In the genomic region with DNA sequence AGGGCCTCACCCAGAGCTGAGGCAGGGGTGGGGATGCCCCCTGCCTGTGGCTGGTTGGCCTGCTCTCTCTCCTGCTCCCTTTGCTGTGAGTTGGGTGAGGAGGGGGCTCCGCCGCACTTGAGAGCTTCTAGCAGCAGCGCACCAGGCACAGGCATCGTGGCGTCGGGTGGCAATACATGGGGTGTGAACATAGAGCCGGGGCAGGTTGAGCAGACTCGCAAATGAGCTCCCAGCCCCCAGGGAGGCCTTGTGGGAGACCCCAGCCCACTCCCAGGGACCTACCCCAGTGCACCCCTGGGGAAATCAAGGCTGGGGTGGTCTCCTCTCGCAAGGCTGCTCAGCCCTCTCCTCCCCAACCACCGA, we compare ENCODE assay signal across 1 cellular context.
TF ChIP-seq lines count a peak whose summit lies in the region.

No MANE protein-coding gene starts in this region.

TF ChIP-seq in H1, 55 proteins besides CTCF, POLR2A, EP300 and RAD21:
- TF ChIP-seq, protein P1, sequence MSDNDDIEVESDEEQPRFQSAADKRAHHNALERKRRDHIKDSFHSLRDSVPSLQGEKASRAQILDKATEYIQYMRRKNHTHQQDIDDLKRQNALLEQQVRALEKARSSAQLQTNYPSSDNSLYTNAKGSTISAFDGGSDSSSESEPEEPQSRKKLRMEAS (IDR thresholded peaks at IDR 0.05), result no peak
- no peak for TF ChIP-seq SP4 (IDR thresholded peaks at IDR 0.05; ENCODE audit: low read length)
- TF ChIP-seq BRCA1 (IDR thresholded peaks at IDR 0.05; ENCODE audit: low read depth, low read length), result no peak
- no peak for TF ChIP-seq SP1 (IDR thresholded peaks at IDR 0.05; ENCODE audit: low read depth, low read length)
- no peak for TF ChIP-seq PHF8 (conservative IDR thresholded peaks at IDR 0.05; ENCODE audit: low read depth, low read length)
- TF ChIP-seq FOSL1 (IDR thresholded peaks at IDR 0.05; ENCODE audit: insufficient read depth, low read depth, low read length), result no peak
- TF ChIP-seq, protein P2, sequence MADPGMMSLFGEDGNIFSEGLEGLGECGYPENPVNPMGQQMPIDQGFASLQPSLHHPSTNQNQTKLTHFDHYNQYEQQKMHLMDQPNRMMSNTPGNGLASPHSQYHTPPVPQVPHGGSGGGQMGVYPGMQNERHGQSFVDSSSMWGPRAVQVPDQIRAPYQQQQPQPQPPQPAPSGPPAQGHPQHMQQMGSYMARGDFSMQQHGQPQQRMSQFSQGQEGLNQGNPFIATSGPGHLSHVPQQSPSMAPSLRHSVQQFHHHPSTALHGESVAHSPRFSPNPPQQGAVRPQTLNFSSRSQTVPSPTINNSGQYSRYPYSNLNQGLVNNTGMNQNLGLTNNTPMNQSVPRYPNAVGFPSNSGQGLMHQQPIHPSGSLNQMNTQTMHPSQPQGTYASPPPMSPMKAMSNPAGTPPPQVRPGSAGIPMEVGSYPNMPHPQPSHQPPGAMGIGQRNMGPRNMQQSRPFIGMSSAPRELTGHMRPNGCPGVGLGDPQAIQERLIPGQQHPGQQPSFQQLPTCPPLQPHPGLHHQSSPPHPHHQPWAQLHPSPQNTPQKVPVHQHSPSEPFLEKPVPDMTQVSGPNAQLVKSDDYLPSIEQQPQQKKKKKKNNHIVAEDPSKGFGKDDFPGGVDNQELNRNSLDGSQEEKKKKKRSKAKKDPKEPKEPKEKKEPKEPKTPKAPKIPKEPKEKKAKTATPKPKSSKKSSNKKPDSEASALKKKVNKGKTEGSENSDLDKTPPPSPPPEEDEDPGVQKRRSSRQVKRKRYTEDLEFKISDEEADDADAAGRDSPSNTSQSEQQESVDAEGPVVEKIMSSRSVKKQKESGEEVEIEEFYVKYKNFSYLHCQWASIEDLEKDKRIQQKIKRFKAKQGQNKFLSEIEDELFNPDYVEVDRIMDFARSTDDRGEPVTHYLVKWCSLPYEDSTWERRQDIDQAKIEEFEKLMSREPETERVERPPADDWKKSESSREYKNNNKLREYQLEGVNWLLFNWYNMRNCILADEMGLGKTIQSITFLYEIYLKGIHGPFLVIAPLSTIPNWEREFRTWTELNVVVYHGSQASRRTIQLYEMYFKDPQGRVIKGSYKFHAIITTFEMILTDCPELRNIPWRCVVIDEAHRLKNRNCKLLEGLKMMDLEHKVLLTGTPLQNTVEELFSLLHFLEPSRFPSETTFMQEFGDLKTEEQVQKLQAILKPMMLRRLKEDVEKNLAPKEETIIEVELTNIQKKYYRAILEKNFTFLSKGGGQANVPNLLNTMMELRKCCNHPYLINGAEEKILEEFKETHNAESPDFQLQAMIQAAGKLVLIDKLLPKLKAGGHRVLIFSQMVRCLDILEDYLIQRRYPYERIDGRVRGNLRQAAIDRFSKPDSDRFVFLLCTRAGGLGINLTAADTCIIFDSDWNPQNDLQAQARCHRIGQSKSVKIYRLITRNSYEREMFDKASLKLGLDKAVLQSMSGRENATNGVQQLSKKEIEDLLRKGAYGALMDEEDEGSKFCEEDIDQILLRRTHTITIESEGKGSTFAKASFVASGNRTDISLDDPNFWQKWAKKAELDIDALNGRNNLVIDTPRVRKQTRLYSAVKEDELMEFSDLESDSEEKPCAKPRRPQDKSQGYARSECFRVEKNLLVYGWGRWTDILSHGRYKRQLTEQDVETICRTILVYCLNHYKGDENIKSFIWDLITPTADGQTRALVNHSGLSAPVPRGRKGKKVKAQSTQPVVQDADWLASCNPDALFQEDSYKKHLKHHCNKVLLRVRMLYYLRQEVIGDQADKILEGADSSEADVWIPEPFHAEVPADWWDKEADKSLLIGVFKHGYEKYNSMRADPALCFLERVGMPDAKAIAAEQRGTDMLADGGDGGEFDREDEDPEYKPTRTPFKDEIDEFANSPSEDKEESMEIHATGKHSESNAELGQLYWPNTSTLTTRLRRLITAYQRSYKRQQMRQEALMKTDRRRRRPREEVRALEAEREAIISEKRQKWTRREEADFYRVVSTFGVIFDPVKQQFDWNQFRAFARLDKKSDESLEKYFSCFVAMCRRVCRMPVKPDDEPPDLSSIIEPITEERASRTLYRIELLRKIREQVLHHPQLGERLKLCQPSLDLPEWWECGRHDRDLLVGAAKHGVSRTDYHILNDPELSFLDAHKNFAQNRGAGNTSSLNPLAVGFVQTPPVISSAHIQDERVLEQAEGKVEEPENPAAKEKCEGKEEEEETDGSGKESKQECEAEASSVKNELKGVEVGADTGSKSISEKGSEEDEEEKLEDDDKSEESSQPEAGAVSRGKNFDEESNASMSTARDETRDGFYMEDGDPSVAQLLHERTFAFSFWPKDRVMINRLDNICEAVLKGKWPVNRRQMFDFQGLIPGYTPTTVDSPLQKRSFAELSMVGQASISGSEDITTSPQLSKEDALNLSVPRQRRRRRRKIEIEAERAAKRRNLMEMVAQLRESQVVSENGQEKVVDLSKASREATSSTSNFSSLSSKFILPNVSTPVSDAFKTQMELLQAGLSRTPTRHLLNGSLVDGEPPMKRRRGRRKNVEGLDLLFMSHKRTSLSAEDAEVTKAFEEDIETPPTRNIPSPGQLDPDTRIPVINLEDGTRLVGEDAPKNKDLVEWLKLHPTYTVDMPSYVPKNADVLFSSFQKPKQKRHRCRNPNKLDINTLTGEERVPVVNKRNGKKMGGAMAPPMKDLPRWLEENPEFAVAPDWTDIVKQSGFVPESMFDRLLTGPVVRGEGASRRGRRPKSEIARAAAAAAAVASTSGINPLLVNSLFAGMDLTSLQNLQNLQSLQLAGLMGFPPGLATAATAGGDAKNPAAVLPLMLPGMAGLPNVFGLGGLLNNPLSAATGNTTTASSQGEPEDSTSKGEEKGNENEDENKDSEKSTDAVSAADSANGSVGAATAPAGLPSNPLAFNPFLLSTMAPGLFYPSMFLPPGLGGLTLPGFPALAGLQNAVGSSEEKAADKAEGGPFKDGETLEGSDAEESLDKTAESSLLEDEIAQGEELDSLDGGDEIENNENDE (IDR thresholded peaks at IDR 0.05; ENCODE audit: insufficient replicate concordance, low read length), result no peak
- TF ChIP-seq, protein P3, sequence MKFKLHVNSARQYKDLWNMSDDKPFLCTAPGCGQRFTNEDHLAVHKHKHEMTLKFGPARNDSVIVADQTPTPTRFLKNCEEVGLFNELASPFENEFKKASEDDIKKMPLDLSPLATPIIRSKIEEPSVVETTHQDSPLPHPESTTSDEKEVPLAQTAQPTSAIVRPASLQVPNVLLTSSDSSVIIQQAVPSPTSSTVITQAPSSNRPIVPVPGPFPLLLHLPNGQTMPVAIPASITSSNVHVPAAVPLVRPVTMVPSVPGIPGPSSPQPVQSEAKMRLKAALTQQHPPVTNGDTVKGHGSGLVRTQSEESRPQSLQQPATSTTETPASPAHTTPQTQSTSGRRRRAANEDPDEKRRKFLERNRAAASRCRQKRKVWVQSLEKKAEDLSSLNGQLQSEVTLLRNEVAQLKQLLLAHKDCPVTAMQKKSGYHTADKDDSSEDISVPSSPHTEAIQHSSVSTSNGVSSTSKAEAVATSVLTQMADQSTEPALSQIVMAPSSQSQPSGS (IDR thresholded peaks at IDR 0.05; ENCODE audit: low read length), result no peak
- TF ChIP-seq EGR1 (IDR thresholded peaks at IDR 0.05; ENCODE audit: borderline replicate concordance, low read depth, low read length), result no peak
- no peak for TF ChIP-seq GTF2F1 (IDR thresholded peaks at IDR 0.05; ENCODE audit: borderline replicate concordance, low read depth, low read length)
- no peak for TF ChIP-seq TEAD4 (IDR thresholded peaks at IDR 0.05; ENCODE audit: low read depth, low read length)
- no peak for TF ChIP-seq KDM5A (IDR thresholded peaks at IDR 0.05; ENCODE audit: low read length)
- no peak for TF ChIP-seq EZH2 (IDR thresholded peaks at IDR 0.05; ENCODE audit: low read depth, low read length, severe bottlenecking)
